In the genomic region with DNA sequence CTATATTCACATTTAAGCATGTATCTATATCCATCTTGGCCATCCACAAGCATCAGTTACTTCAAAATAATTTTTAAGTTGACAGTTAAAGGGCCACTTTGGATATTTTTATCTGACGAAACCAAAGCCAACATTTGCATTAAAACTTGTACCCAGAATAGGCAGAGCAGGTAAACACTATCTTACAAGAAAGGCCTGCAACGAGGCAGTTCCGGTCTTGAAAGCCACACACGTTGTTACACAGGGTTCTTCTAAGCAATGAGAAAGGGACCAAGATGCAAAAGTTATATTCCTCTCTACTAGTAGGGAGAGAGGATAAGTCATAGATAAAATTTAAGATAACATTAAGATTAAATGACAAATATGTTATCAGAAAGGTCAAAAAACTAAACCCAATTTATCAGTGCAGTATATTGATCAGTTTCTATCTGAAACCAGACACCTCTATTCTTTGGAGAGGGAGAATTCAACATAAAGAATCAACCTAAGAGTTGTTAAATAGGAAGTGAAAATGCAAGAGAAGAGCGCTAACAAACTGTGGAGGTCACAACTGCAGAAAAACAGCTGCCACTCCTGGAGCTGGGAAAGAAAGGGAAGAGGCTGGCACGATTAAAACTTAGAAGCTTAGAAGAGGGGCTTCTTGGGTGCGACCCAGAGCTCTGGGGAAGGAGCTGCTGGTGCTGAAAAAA, we compare ENCODE assay signal across 26 cellular contexts.
"Had no signal": no experiment of that assay in that cellular context is flagged by ENCODE, and none has a peak within 500 bp of the region (broad histone marks: within the 10 kb centered on the region; RNA-seq: fewer than 3 reads in every experiment).

No MANE protein-coding gene starts in this region.

- H3K27me3 ChIP-seq: colonic mucosa, esophagus squamous epithelium, heart right ventricle, left lung, neural progenitor cell, right lobe of liver, stomach, thyroid gland had no signal

- H3K4me1 Mint-ChIP-seq: naive thymus-derived CD4-positive, alpha-beta T cell; nephron; stimulated activated effector memory CD8-positive, alpha-beta T cell treated with anti-CD3 and anti-CD28 coated beads, Interleukin-12 subunit alpha, Interleukin-12 subunit beta, amount 100 ng/mL, for 72 hours had no signal

- H3K4me3 ChIP-seq: colonic mucosa, esophagus squamous epithelium, heart right ventricle, left lung, neural progenitor cell, right lobe of liver, stomach, thyroid gland had no signal

- H3K36me3 ChIP-seq: colonic mucosa, esophagus squamous epithelium, heart right ventricle, left lung, neural progenitor cell, right lobe of liver, stomach, thyroid gland had no signal

- H3K27me3 Mint-ChIP-seq: dendritic cell treated with granulocyte-macrophage colony-stimulating factor and Interleukin-4, amounts not matched to agents 40 ng/mL and 50 ng/mL, for 4 days; naive thymus-derived CD4-positive, alpha-beta T cell; progenitor cell of endocrine pancreas; type B pancreatic cell had no signal

- H3K4me1 ChIP-seq: colonic mucosa, esophagus squamous epithelium, left lung, neural progenitor cell, parathyroid adenoma, right lobe of liver, stomach, thyroid gland had no signal

- ATAC-seq: heart right ventricle; left cardiac atrium; left lung; naive thymus-derived CD4-positive, alpha-beta T cell; right lobe of liver; stimulated activated effector memory CD8-positive, alpha-beta T cell treated with anti-CD3 and anti-CD28 coated beads, Interleukin-12 subunit alpha, Interleukin-12 subunit beta, amount 100 ng/mL, for 72 hours had no signal

- H3K9ac ChIP-seq: neural progenitor cell, parathyroid adenoma had no signal

- H3K27ac ChIP-seq: colonic mucosa, esophagus squamous epithelium, heart right ventricle, left lung, neural progenitor cell, parathyroid adenoma, right lobe of liver, stomach, thyroid gland had no signal

- DNase-seq: colonic mucosa; effector CD8-positive, alpha-beta T cell; esophagus squamous epithelium; foreskin melanocyte; glutamatergic neuron; heart right ventricle; hippocampal formation; left cardiac atrium; left lung; mesenchymal stem cell; midbrain; naive thymus-derived CD4-positive, alpha-beta T cell; right lobe of liver; small intestine; stimulated activated CD4-positive, alpha-beta T cell treated with anti-CD3 and anti-CD28 coated beads, Interleukin-2, amount 100 ng/mL, for 24 hours; stimulated activated CD4-positive, alpha-beta T cell treated with anti-CD3 and anti-CD28 coated beads, Interleukin-4, amount 100 ng/mL, for 24 hours; stimulated activated naive CD4-positive, alpha-beta T cell treated with Interleukin-2 at 50 U/mL for 16 hours; stomach; thyroid gland had no signal

- H3K4me2 ChIP-seq: neural progenitor cell had no signal

- H3K79me2 ChIP-seq: parathyroid adenoma had no signal

- H2AFZ ChIP-seq: neural progenitor cell, parathyroid adenoma had no signal

- H3K27ac Mint-ChIP-seq: dendritic cell treated with granulocyte-macrophage colony-stimulating factor and Interleukin-4, amounts not matched to agents 40 ng/mL and 50 ng/mL, for 4 days; naive thymus-derived CD4-positive, alpha-beta T cell; neural progenitor cell; progenitor cell of endocrine pancreas; stimulated activated effector memory CD8-positive, alpha-beta T cell treated with anti-CD3 and anti-CD28 coated beads, Interleukin-12 subunit alpha, Interleukin-12 subunit beta, amount 100 ng/mL, for 72 hours; type B pancreatic cell had no signal

- H3K4me3 Mint-ChIP-seq: dendritic cell treated with granulocyte-macrophage colony-stimulating factor and Interleukin-4, amounts not matched to agents 40 ng/mL and 50 ng/mL, for 4 days; naive thymus-derived CD4-positive, alpha-beta T cell; nephron; neural progenitor cell; stimulated activated effector memory CD8-positive, alpha-beta T cell treated with anti-CD3 and anti-CD28 coated beads, Interleukin-12 subunit alpha, Interleukin-12 subunit beta, amount 100 ng/mL, for 72 hours; type B pancreatic cell had no signal

- H3K9me3 Mint-ChIP-seq: neural progenitor cell had no signal

- H3K36me3 Mint-ChIP-seq: naive thymus-derived CD4-positive, alpha-beta T cell; neural progenitor cell; stimulated activated effector memory CD8-positive, alpha-beta T cell treated with anti-CD3 and anti-CD28 coated beads, Interleukin-12 subunit alpha, Interleukin-12 subunit beta, amount 100 ng/mL, for 72 hours had no signal

- H3K9me3 ChIP-seq: colonic mucosa, esophagus squamous epithelium, heart right ventricle, left lung, right lobe of liver, stomach, thyroid gland had no signal
